Comparison of ENCODE assay signal across 2 cellular contexts in genomic region chr3:71127052-71127451, GRCh38.
TF ChIP-seq lines count a peak whose summit lies in the region.

No MANE protein-coding gene starts in this region.

TF ChIP-seq in liver, 16 proteins besides CTCF, POLR2A, EP300 and RAD21 (continued from another document):
- TF ChIP-seq RXRA (IDR thresholded peaks at IDR 0.05) = no peak
- no peak for TF ChIP-seq HNF4G (IDR thresholded peaks at IDR 0.05)
- TF ChIP-seq EGR1 (IDR thresholded peaks at IDR 0.05; ENCODE audit: low read depth in 2 of 2) = no peak
- TF ChIP-seq, protein P1, sequence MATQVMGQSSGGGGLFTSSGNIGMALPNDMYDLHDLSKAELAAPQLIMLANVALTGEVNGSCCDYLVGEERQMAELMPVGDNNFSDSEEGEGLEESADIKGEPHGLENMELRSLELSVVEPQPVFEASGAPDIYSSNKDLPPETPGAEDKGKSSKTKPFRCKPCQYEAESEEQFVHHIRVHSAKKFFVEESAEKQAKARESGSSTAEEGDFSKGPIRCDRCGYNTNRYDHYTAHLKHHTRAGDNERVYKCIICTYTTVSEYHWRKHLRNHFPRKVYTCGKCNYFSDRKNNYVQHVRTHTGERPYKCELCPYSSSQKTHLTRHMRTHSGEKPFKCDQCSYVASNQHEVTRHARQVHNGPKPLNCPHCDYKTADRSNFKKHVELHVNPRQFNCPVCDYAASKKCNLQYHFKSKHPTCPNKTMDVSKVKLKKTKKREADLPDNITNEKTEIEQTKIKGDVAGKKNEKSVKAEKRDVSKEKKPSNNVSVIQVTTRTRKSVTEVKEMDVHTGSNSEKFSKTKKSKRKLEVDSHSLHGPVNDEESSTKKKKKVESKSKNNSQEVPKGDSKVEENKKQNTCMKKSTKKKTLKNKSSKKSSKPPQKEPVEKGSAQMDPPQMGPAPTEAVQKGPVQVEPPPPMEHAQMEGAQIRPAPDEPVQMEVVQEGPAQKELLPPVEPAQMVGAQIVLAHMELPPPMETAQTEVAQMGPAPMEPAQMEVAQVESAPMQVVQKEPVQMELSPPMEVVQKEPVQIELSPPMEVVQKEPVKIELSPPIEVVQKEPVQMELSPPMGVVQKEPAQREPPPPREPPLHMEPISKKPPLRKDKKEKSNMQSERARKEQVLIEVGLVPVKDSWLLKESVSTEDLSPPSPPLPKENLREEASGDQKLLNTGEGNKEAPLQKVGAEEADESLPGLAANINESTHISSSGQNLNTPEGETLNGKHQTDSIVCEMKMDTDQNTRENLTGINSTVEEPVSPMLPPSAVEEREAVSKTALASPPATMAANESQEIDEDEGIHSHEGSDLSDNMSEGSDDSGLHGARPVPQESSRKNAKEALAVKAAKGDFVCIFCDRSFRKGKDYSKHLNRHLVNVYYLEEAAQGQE (IDR thresholded peaks at IDR 0.05) = no peak
- no peak for TF ChIP-seq TAF1 (conservative IDR thresholded peaks at IDR 0.05)
- TF ChIP-seq NR2F2 (IDR thresholded peaks at IDR 0.05) = no peak
- TF ChIP-seq FOXA1 (IDR thresholded peaks at IDR 0.05) = no peak
- no peak for TF ChIP-seq JUND (IDR thresholded peaks at IDR 0.05)
- no peak for TF ChIP-seq ATF3 (IDR thresholded peaks at IDR 0.05)
- TF ChIP-seq MAX (IDR thresholded peaks at IDR 0.05) = no peak

TF ChIP-seq in HepG2, 621 proteins besides CTCF, POLR2A, EP300 and RAD21 (continued from another document):
- TF ChIP-seq AKNA (CRISPR knock-in tag; IDR thresholded peaks at IDR 0.05; ENCODE audit: borderline replicate concordance) (no peak), MXI1 (IDR thresholded peaks at IDR 0.05; ENCODE audit: borderline replicate concordance, low read depth, low read length) (no peak), SMAD1 (CRISPR knock-in tag; IDR thresholded peaks at IDR 0.05; ENCODE audit: borderline replicate concordance, low read depth) (no peak)
